In the genomic region with DNA sequence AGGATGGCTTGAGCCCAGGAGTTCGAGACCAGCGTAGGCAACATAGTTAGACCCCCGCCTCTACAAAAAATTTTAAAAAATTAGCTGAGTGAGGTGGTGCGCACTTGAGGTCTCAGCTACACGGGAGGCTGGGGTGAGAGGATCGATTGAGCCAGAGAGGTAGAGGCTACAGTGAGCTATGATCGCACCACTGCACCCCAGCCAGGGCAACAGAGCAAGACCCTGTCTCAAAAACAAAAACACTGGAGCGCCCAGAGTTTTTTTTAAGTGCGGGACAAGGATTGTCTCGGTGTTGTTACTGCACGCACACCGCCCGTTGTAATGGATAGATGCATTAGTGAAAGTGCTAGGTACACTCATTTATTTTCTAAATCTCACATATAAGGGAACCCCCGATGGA, we compare ENCODE assay signal across 8 cellular contexts. TPM values are rescaled to one million over a fixed set of nuclear protein-coding genes. Genes with fewer than 3 reads are reported as not detected.
DNase-seq lines count a peak whose midpoint lies in the region; ATAC-seq and TF ChIP-seq lines count a peak whose summit lies in the region.

No MANE protein-coding gene starts in this region.

- TF ChIP-seq CTCF in fibroblast of villous mesenchyme (IDR thresholded peaks at IDR 0.05; ENCODE audit: insufficient read depth, low read depth, low read length), result no peak

- H3K9ac ChIP-seq in SK-N-MC (ENCODE audit: insufficient read length), result peak overlapping the region; percentile 70

- DNase-seq in SK-N-MC (ENCODE audit: low read depth, low spot score) (no peak), fibroblast of villous mesenchyme (ENCODE audit: low read depth) (no peak), skeletal muscle cell (ENCODE audit: low read depth) (no peak), SKM-1 (lab: John Stamatoyannopoulos, UW; ENCODE audit: unreplicated experiment) (no peak), NCI-H2227 (lab: John Stamatoyannopoulos, UW; ENCODE audit: unreplicated experiment) (no peak), HuH-7.5 (ENCODE audit: low spot score) (no peak), T1000 (lab: John Stamatoyannopoulos, UW) (no peak)

- H3K4me3 ChIP-seq in SK-N-MC (peak overlapping the region; percentile 77), fibroblast of villous mesenchyme (ENCODE audit: low read depth, low read length) (peak overlapping the region; percentile 77), skeletal muscle cell (ENCODE audit: low read depth, low read length) (peak overlapping the region; percentile 52)

- no peaks in the 10 kb centered on the region for H3K36me3 ChIP-seq in SK-N-MC (ENCODE audit: insufficient read depth, low read length)

- peak; percentile 2 for ATAC-seq in GM19328 (IDR thresholded peaks at IDR 0.05; ENCODE audit: unreplicated experiment)

- H3K27ac ChIP-seq in SK-N-MC, result no peak overlapping the region

- no peaks in the 10 kb centered on the region for H3K9me3 ChIP-seq in SK-N-MC (ENCODE audit: low read depth, low read length)

RNA-seq across cellular contexts. Expression of a gene that starts 37.1 kb away (rescaled TPM):
- total RNA-seq in fibroblast of villous mesenchyme, result 10.0 and 27.6 TPM in 2 replicates
